Comparison of ENCODE assay signal across 17 cellular contexts in genomic region chr15:49313650-49314049, GRCh38.
DNase-seq lines count a peak whose midpoint lies in the region; ATAC-seq and TF ChIP-seq lines count a peak whose summit lies in the region.
"Had no signal": no experiment of that assay in that cellular context is flagged by ENCODE, and none has a peak within 500 bp of the region (broad histone marks: within the 10 kb centered on the region; RNA-seq: fewer than 3 reads in every experiment).

No MANE protein-coding gene starts in this region.

- H3K27ac Mint-ChIP-seq in stimulated activated memory B cell treated with anti-CD40 and anti-IgM and Interleukin-4, amounts not matched to agents 10 μg/mL and 1 μg/mL and 100 μg/mL, for 72 hours = no peak overlapping the region
- H3K27ac Mint-ChIP-seq: activated T-helper 2 cell treated with anti-CD3 and anti-CD28 coated beads, Interferon-gamma antibody, Interleukin-2, Interleukin-4, amounts not matched to agents 10 μg/mL and 5 μg/mL and 100 μg/mL, durations not matched to agents 14 hours and 24 hours and 36 hours had no signal

- H4K8ac ChIP-seq in neuronal stem cell (ENCODE audit: low read depth, low read length) = no peak overlapping the region

- no peak overlapping the region for H3K4ac ChIP-seq in neuronal stem cell (ENCODE audit: low read length)

- H2AFZ ChIP-seq in neuronal stem cell (ENCODE audit: low read length) = no peak overlapping the region
- H2AFZ ChIP-seq: parathyroid adenoma had no signal

- no peak overlapping the region for H3K9ac ChIP-seq in neuronal stem cell (ENCODE audit: low read depth, low read length, poor library complexity)
- H3K9ac ChIP-seq: parathyroid adenoma had no signal

- no peak overlapping the region for H4K91ac ChIP-seq in neuronal stem cell (ENCODE audit: low read depth, low read length, poor library complexity)

- peaks cover 0 to 2% of the 10 kb centered on the region in 2 donors for H3K9me3 ChIP-seq in neuronal stem cell (replicated peaks in 1 of 2; ENCODE audit: control insufficient read depth in 2 of 2, insufficient read depth in 1 of 2, low read depth in 1 of 2, low read length in 2 of 2)
- H3K9me3 ChIP-seq: colonic mucosa, heart left ventricle had no signal

- H3K27me3 ChIP-seq in neuronal stem cell (ENCODE audit: control insufficient read depth in 3 of 3, insufficient read depth in 3 of 3, low read depth in 1 of 3, low read length in 3 of 3) = no peaks in the 10 kb centered on the region
- H3K27me3 ChIP-seq: colonic mucosa, heart left ventricle had no signal

- peak; percentile 88 for DNase-seq in AG10803 (ENCODE audit: low read depth)
- peak; percentile 63 for DNase-seq in LHCN-M2 (ENCODE audit: low read depth)
- DNase-seq in astrocyte of the spinal cord (ENCODE audit: low read depth, low spot score) = peak; percentile 83
- DNase-seq in iris pigment epithelial cell (ENCODE audit: low read depth) = peak; percentile 92
- DNase-seq in neuronal stem cell (ENCODE audit: low spot score) = no peak
- DNase-seq in NCI-H1092 (lab: John Stamatoyannopoulos, UW) = no peak
- DNase-seq in activated naive CD4-positive, alpha-beta T cell treated with Interleukin-2 at 50 U/mL for 16 hours = no peak
- DNase-seq: CD4-positive, alpha-beta memory T cell; colonic mucosa; heart left ventricle; NCI-H1436; stimulated activated CD4-positive, alpha-beta T cell treated with anti-CD3 and anti-CD28 coated beads, Interleukin-2, amount 100 ng/mL, for 24 hours; stimulated activated naive CD4-positive, alpha-beta T cell had no signal

- no peak overlapping the region for H2BK12ac ChIP-seq in neuronal stem cell (ENCODE audit: low read length)

- H2BK120ac ChIP-seq in neuronal stem cell (ENCODE audit: low read depth, low read length) = no peak overlapping the region

- in situ Hi-C loops in astrocyte of the spinal cord (cut with HindIII; ENCODE audit: low sequenced_read_pairs) = no loop called here

- ATAC-seq in stimulated activated memory B cell treated with anti-CD40 and anti-IgM and Interleukin-4, amounts not matched to agents 10 μg/mL and 1 μg/mL and 100 μg/mL, for 72 hours = no peak

- H2AK5ac ChIP-seq in neuronal stem cell (ENCODE audit: low read depth, low read length) = no peak overlapping the region

- H3K23ac ChIP-seq in neuronal stem cell (ENCODE audit: low read depth, low read length, poor library complexity) = no peak overlapping the region

- no peak overlapping the region for H3K4me3 ChIP-seq in AG10803 (ENCODE audit: low read length)
- no peak overlapping the region for H3K4me3 ChIP-seq in astrocyte of the spinal cord (ENCODE audit: low read depth, low read length)
- no peak overlapping the region for H3K4me3 ChIP-seq in neuronal stem cell (ENCODE audit: low read length in 2 of 2)
- H3K4me3 ChIP-seq: colonic mucosa, heart left ventricle, lung had no signal

- peaks cover 69% of the 10 kb centered on the region for H3K36me3 Mint-ChIP-seq in stimulated activated memory B cell treated with anti-CD40 and anti-IgM and Interleukin-4, amounts not matched to agents 10 μg/mL and 1 μg/mL and 100 μg/mL, for 72 hours

- H3K14ac ChIP-seq in neuronal stem cell (ENCODE audit: low read length) = no peak overlapping the region

- H3K4me1 ChIP-seq in neuronal stem cell (ENCODE audit: control insufficient read depth in 2 of 2, insufficient read depth in 1 of 2, low read depth in 1 of 2, low read length in 2 of 2) = peaks cover 0 to 5% of the 10 kb centered on the region in 2 donors
- H3K4me1 ChIP-seq: colonic mucosa, parathyroid adenoma had no signal

- H3K36me3 ChIP-seq in neuronal stem cell (replicated peaks in 1 of 2; ENCODE audit: control insufficient read depth in 2 of 2, insufficient read depth in 2 of 2, low read length in 2 of 2) = no peaks in the 10 kb centered on the region
- H3K36me3 ChIP-seq: colonic mucosa had no signal

- H3K18ac ChIP-seq in neuronal stem cell (ENCODE audit: low read length) = no peak overlapping the region

- no peaks in the 10 kb centered on the region for H3K79me1 ChIP-seq in neuronal stem cell (ENCODE audit: low read depth, low read length)

- H3K27me3 Mint-ChIP-seq in stimulated activated memory B cell treated with anti-CD40 and anti-IgM and Interleukin-4, amounts not matched to agents 10 μg/mL and 1 μg/mL and 100 μg/mL, for 72 hours = no peaks in the 10 kb centered on the region
- H3K27me3 Mint-ChIP-seq: CD4-positive, alpha-beta memory T cell had no signal

- H2BK5ac ChIP-seq in neuronal stem cell (ENCODE audit: low read length) = no peak overlapping the region

- no peak overlapping the region for H2BK15ac ChIP-seq in neuronal stem cell (ENCODE audit: low read length)

- no peak overlapping the region for H3K27ac ChIP-seq in neuronal stem cell (replicated peaks; ENCODE audit: low read length)
- H3K27ac ChIP-seq: colonic mucosa, heart left ventricle, parathyroid adenoma had no signal

- WGBS in neuronal stem cell (ENCODE audit: extremely low coverage in 2 of 2, insufficient read length in 2 of 2, insufficient replicate concordance in 1 of 2), 2 donors = no CpG with 5 or more reads among the region's 1 CpG

- peaks cover 12% of the 10 kb centered on the region for H3K4me1 Mint-ChIP-seq in stimulated activated memory B cell treated with anti-CD40 and anti-IgM and Interleukin-4, amounts not matched to agents 10 μg/mL and 1 μg/mL and 100 μg/mL, for 72 hours

- no peak overlapping the region for H3K4me3 Mint-ChIP-seq in stimulated activated memory B cell treated with anti-CD40 and anti-IgM and Interleukin-4, amounts not matched to agents 10 μg/mL and 1 μg/mL and 100 μg/mL, for 72 hours
- H3K4me3 Mint-ChIP-seq: CD4-positive, alpha-beta memory T cell had no signal

- H3K9me3 Mint-ChIP-seq in stimulated activated memory B cell treated with anti-CD40 and anti-IgM and Interleukin-4, amounts not matched to agents 10 μg/mL and 1 μg/mL and 100 μg/mL, for 72 hours = peaks cover 8% of the 10 kb centered on the region
- H3K9me3 Mint-ChIP-seq: activated T-helper 2 cell treated with anti-CD3 and anti-CD28 coated beads, Interferon-gamma antibody, Interleukin-2, Interleukin-4, amounts not matched to agents 10 μg/mL and 5 μg/mL and 100 μg/mL, durations not matched to agents 14 hours and 24 hours and 36 hours had no signal

- no peak for TF ChIP-seq CTCF in AG10803 (conservative IDR thresholded peaks at IDR 0.05; ENCODE audit: low read length)
- TF ChIP-seq CTCF in astrocyte of the spinal cord (IDR thresholded peaks at IDR 0.05; ENCODE audit: low read depth, low read length) = no peak

- H3K4me2 ChIP-seq in neuronal stem cell (ENCODE audit: insufficient read depth, low read length, poor library complexity, severe bottlenecking) = no peak overlapping the region

Comparison
In these comparisons a context has a peak if more than half of its experiments do, and no peak if none do; other contexts are left out.
1. DNase-seq: peak in AG10803 (single experiment), LHCN-M2 (single experiment), astrocyte of the spinal cord (single experiment) and iris pigment epithelial cell (single experiment); none in neuronal stem cell (single experiment), NCI-H1092 (single experiment) and activated naive CD4-positive, alpha-beta T cell treated with Interleukin-2 at 50 U/mL for 16 hours (single experiment).